Comparison of ENCODE assay signal across 9 cellular contexts in genomic region chr1:29706936-29707335, GRCh38.
DNase-seq lines count a peak whose midpoint lies in the region; ATAC-seq and TF ChIP-seq lines count a peak whose summit lies in the region.
"Had no signal": no experiment of that assay in that cellular context is flagged by ENCODE, and none has a peak within 500 bp of the region (broad histone marks: within the 10 kb centered on the region; RNA-seq: fewer than 3 reads in every experiment).

No MANE protein-coding gene starts in this region.

- no peak overlapping the region for H3K4me3 ChIP-seq in RWPE2 (ENCODE audit: severe bottlenecking)
- no peak overlapping the region for H3K4me3 ChIP-seq in fibroblast of lung (replicated peaks in 1 of 4; ENCODE audit: control extremely low read depth in 1 of 4, insufficient read depth in 1 of 4, low read depth in 3 of 4, low read length in 4 of 4)
- H3K4me3 ChIP-seq in ovary = no peak overlapping the region

- peak; percentile 61 for DNase-seq in EL
- no peak for DNase-seq in RWPE2 (ENCODE audit: low spot score)
- peak; percentile 51 to 69 for DNase-seq in fibroblast of lung (ENCODE audit: low read depth in 2 of 2)
- no peak for DNase-seq in sciatic nerve (ENCODE audit: low spot score)
- DNase-seq in SIG-M5 treated with dmso at 0.1 percent for 504 hours (lab: John Stamatoyannopoulos, UW; ENCODE audit: unreplicated experiment) = no peak
- DNase-seq in ovary = no peak

- H3K27me3 ChIP-seq in RWPE2 (ENCODE audit: insufficient read depth, poor library complexity, severe bottlenecking) = no peaks in the 10 kb centered on the region
- H3K27me3 ChIP-seq in fibroblast of lung (ENCODE audit: control insufficient read depth, insufficient read depth, low read length) = peaks cover 12% of the 10 kb centered on the region
- no peaks in the 10 kb centered on the region for H3K27me3 ChIP-seq in ovary

- TF ChIP-seq CTCF in RWPE2 (IDR thresholded peaks at IDR 0.05; ENCODE audit: poor library complexity, severe bottlenecking) (peak; percentile 60), fibroblast of lung (conservative IDR thresholded peaks at IDR 0.05 in 1 of 2, IDR thresholded peaks at IDR 0.05 in 1 of 2; ENCODE audit: low read depth in 1 of 2, low read length in 2 of 2) (peak; percentile 37 to 44), ovary (IDR thresholded peaks at IDR 0.05) (no peak)

- no peak overlapping the region for H3K27ac ChIP-seq in RWPE2 (ENCODE audit: poor library complexity, severe bottlenecking)
- H3K27ac ChIP-seq in fibroblast of lung (ENCODE audit: insufficient read depth, low read length) = no peak overlapping the region
- no peak overlapping the region for H3K27ac ChIP-seq in ovary
- H3K27ac ChIP-seq: neutrophil had no signal

- 3 to 24% (median 4%) methylated on average over 9 to 28 of the region's 28 CpGs for WGBS in ovary, 3 donors

- H3K9me3 ChIP-seq in RWPE2 (ENCODE audit: severe bottlenecking) (no peaks in the 10 kb centered on the region), fibroblast of lung (ENCODE audit: control insufficient read depth, insufficient read depth, low read depth, low read length) (no peaks in the 10 kb centered on the region), ovary (no peaks in the 10 kb centered on the region)
- H3K9me3 ChIP-seq: neutrophil had no signal

- H3K4me1 ChIP-seq in RWPE2 (ENCODE audit: insufficient read depth, poor library complexity, severe bottlenecking) (peaks cover 38% of the 10 kb centered on the region), fibroblast of lung (ENCODE audit: control insufficient read depth, extremely low read depth, insufficient read depth, low read length) (peaks cover 20% of the 10 kb centered on the region), ovary (ENCODE audit: insufficient read depth) (no peaks in the 10 kb centered on the region)

- intact Hi-C loops in sciatic nerve (cut with DNase I) = no loop called here
- intact Hi-C loops in ovary (cut with DNase I) = no loop called here

- no peaks in the 10 kb centered on the region for H3K36me3 ChIP-seq in RWPE2 (ENCODE audit: low read depth)
- H3K36me3 ChIP-seq in fibroblast of lung (ENCODE audit: control insufficient read depth, insufficient read depth, low read length) = no peaks in the 10 kb centered on the region
- no peaks in the 10 kb centered on the region for H3K36me3 ChIP-seq in ovary
- H3K36me3 ChIP-seq: neutrophil had no signal

- no peak overlapping the region for H2AFZ ChIP-seq in fibroblast of lung (ENCODE audit: low read length)

- no peak overlapping the region for H3K9ac ChIP-seq in fibroblast of lung (ENCODE audit: insufficient read depth, low read length)

- H4K20me1 ChIP-seq in fibroblast of lung (ENCODE audit: control insufficient read depth, extremely low read depth, insufficient read depth, low read length) = no peaks in the 10 kb centered on the region

- H3K4me2 ChIP-seq in fibroblast of lung (ENCODE audit: extremely low read depth, insufficient read depth, low read length) = no peak overlapping the region

- no peak for TF ChIP-seq EP300 in ovary (IDR thresholded peaks at IDR 0.05)

- H3K79me2 ChIP-seq in fibroblast of lung (ENCODE audit: control insufficient read depth, insufficient read depth, low read length) = no peaks in the 10 kb centered on the region

- peak; percentile 55 for ATAC-seq in HG03354 (IDR thresholded peaks at IDR 0.05; ENCODE audit: poor library complexity, severe bottlenecking, unreplicated experiment)
- peak; percentile 60 for ATAC-seq in RWPE2 (ENCODE audit: low read depth)
- ATAC-seq in sciatic nerve = peak; percentile 41
- ATAC-seq in HG02885 (IDR thresholded peaks at IDR 0.05; ENCODE audit: poor library complexity, unreplicated experiment) = no peak

- no peak for TF ChIP-seq POLR2A in ovary (IDR thresholded peaks at IDR 0.05)

Comparison
In these comparisons a context has a peak if more than half of its experiments do, and no peak if none do; other contexts are left out.
1. DNase-seq: peak in EL (single experiment) and fibroblast of lung (2 of 2); none in RWPE2 (single experiment), sciatic nerve (single experiment), SIG-M5 treated with dmso at 0.1 percent for 504 hours (single experiment) and ovary (0 of 5).
2. CTCF ChIP-seq: peak in RWPE2 (single experiment) and fibroblast of lung (2 of 2); none in ovary (0 of 3).